ENCODE assay signal across 15 cellular contexts in genomic region chr10:29292406-29292805, GRCh38. TPM values are rescaled to one million over a fixed set of nuclear protein-coding genes. Genes with fewer than 3 reads are reported as not detected.
"Had no signal": no experiment of that assay in that cellular context is flagged by ENCODE, and none has a peak within 500 bp of the region (broad histone marks: within the 10 kb centered on the region; RNA-seq: fewer than 3 reads in every experiment).

No MANE protein-coding gene starts in this region.

RNA-seq across cellular contexts. Expression of gene LYZL1, which starts 3.5 kb away (rescaled TPM):
- total RNA-seq: activated B cell treated with CpG ODN at 0.5 μM for 24 hours; activated CD4-positive, alpha-beta memory T cell treated with anti-CD3 and anti-CD28 coated beads for 36 hours; activated CD4-positive, alpha-beta memory T cell treated with anti-CD3 and anti-CD28 coated beads, Interleukin-2, amount 10 ng/mL, durations not matched to agents 7 days and 5 days; activated CD4-positive, alpha-beta T cell treated with anti-CD3 and anti-CD28 coated beads for 36 hours; activated CD4-positive, alpha-beta T cell treated with anti-CD3 and anti-CD28 coated beads, Interleukin-2, amount 10 ng/mL, durations not matched to agents 24 days and 14 days; activated CD4-positive, alpha-beta T cell treated with anti-CD3 and anti-CD28 coated beads, Interleukin-2, amount 10 ng/mL, durations not matched to agents 7 days and 5 days; activated CD8-positive, alpha-beta memory T cell treated with anti-CD3 and anti-CD28 coated beads for 36 hours; activated CD8-positive, alpha-beta memory T cell treated with anti-CD3 and anti-CD28 coated beads, Interleukin-2, amount 10 ng/mL, durations not matched to agents 7 days and 5 days; activated CD8-positive, alpha-beta T cell treated with anti-CD3 and anti-CD28 coated beads for 36 hours; activated CD8-positive, alpha-beta T cell treated with anti-CD3 and anti-CD28 coated beads, Interleukin-2, amount 10 ng/mL, durations not matched to agents 7 days and 5 days; T-cell; T-helper 1 cell treated with Interleukin-12 subunit alpha and Interleukin-12 subunit beta and Interleukin-4 antibody, amounts not matched to agents 30 ng/mL and 1 ng/mL, for 36 hours; T-helper 17 cell; T-helper 2 cell treated with Interferon-gamma antibody and Interleukin-4, amounts not matched to agents 100 ng/mL and 5 ng/mL, for 36 hours; WTC11 had no signal
